In genomic region chr5:93394301-93394700, GRCh38 we compare ENCODE assay signal across 29 cellular contexts.
"Had no signal": no experiment of that assay in that cellular context is flagged by ENCODE, and none has a peak within 500 bp of the region (broad histone marks: within the 10 kb centered on the region; RNA-seq: fewer than 3 reads in every experiment).

No MANE protein-coding gene starts in this region.

- ATAC-seq: activated CD4-positive, CD25-positive, alpha-beta regulatory T cell treated with anti-CD3 and anti-CD28 coated beads, Interleukin-2, amount 50 U/mL, for 24 hours; activated CD8-positive, alpha-beta T cell treated with anti-CD3 and anti-CD28 coated beads for 36 hours; activated naive CD8-positive, alpha-beta T cell treated with anti-CD3 and anti-CD28 coated beads, Interleukin-2, amount 50 U/mL, for 24 hours; activated T-cell treated with anti-CD3 and anti-CD28 coated beads, Interleukin-2, amount 50 U/mL, for 4 hours; body of pancreas; esophagus mucosa; T-helper 17 cell had no signal

- H3K27me3 ChIP-seq: adrenal gland, body of pancreas, cardiac muscle cell, colonic mucosa had no signal

- H3K4me1 ChIP-seq: adrenal gland, body of pancreas, colonic mucosa had no signal

- H3K36me3 ChIP-seq: adrenal gland, cardiac muscle cell, colonic mucosa, WERI-Rb-1 had no signal

- H3K4me3 ChIP-seq: adrenal gland, body of pancreas, cardiac muscle cell, colonic mucosa had no signal

- DNase-seq: activated B cell treated with CpG ODN at 0.5 μM for 24 hours; activated CD4-positive, alpha-beta T cell treated with anti-CD3 and anti-CD28 coated beads for 48 hours; activated CD4-positive, alpha-beta T cell treated with anti-CD3 and anti-CD28 coated beads, Interleukin-2, amount 50 U/mL, for 1 hour; activated CD4-positive, alpha-beta T cell treated with anti-CD3 and anti-CD28 coated beads, Interleukin-2, amount 50 U/mL, for 48 hours; activated CD8-positive, alpha-beta memory T cell treated with anti-CD3 and anti-CD28 coated beads for 24 hours; activated CD8-positive, alpha-beta T cell treated with anti-CD3 and anti-CD28 coated beads for 36 hours; activated effector memory CD4-positive, alpha-beta T cell treated with anti-CD3 and anti-CD28 coated beads, Interleukin-2, amount 50 U/mL, for 16 hours; activated naive CD4-positive, alpha-beta T cell treated with anti-CD3 and anti-CD28 coated beads for 36 hours; activated naive CD8-positive, alpha-beta T cell treated with anti-CD3 and anti-CD28 coated beads for 36 hours; activated naive CD8-positive, alpha-beta T cell treated with anti-CD3 and anti-CD28 coated beads, Interleukin-2, amount 50 U/mL, for 24 hours; activated T-cell treated with anti-CD3 and anti-CD28 coated beads, Interleukin-2, amount 50 U/mL, for 4 hours; adrenal gland; amygdala; aorta; body of pancreas; central memory CD4-positive, alpha-beta T cell; cerebellar nuclear complex; colonic mucosa; effector CD8-positive, alpha-beta T cell; foreskin fibroblast; head of caudate nucleus; T-helper 1 cell; T-helper 17 cell; T1000; WERI-Rb-1 had no signal

- FAIRE-seq: frontal cortex had no signal

- H3K9me3 ChIP-seq: adrenal gland, body of pancreas, colonic mucosa had no signal

- H3K27ac ChIP-seq: adrenal gland, body of pancreas, cardiac muscle cell, colonic mucosa, WERI-Rb-1 had no signal
